22 cellular contexts compared by ENCODE assay signal in genomic region chr5:82447913-82448312, GRCh38.
DNase-seq lines count a peak whose midpoint lies in the region; ATAC-seq lines count a peak whose summit lies in the region.
"Had no signal": no experiment of that assay in that cellular context is flagged by ENCODE, and none has a peak within 500 bp of the region (broad histone marks: within the 10 kb centered on the region; RNA-seq: fewer than 3 reads in every experiment).

No MANE protein-coding gene starts in this region.

- H3K9me3 ChIP-seq in adipocyte (ENCODE audit: control insufficient read depth, low read length), result no peaks in the 10 kb centered on the region
- H3K9me3 ChIP-seq in right cardiac atrium (ENCODE audit: control insufficient read depth, low read length), result no peaks in the 10 kb centered on the region
- H3K9me3 ChIP-seq in skeletal muscle tissue (ENCODE audit: control insufficient read depth in 3 of 3, low read length in 3 of 3), result peaks cover 0 to 2% (median 0%) of the 10 kb centered on the region in 3 donors
- H3K9me3 ChIP-seq: A549, SJSA1 had no signal

- H3K36me3 ChIP-seq in adipocyte (ENCODE audit: control insufficient read depth, insufficient read depth, low read length, severe bottlenecking) (no peaks in the 10 kb centered on the region), skeletal muscle tissue (ENCODE audit: control insufficient read depth in 3 of 3, insufficient read depth in 3 of 3, low read length in 3 of 3) (no peaks in the 10 kb centered on the region)
- H3K36me3 ChIP-seq: BLaER1 treated with 17β-estradiol and CSF1 and Interleukin-3, amounts not matched to agents 10 nM and 100 nM; SJSA1 had no signal

- ATAC-seq in right cardiac atrium (peak; percentile 79 to 89), GM21529 (IDR thresholded peaks at IDR 0.05; ENCODE audit: unreplicated experiment) (no peak), HG02588 (IDR thresholded peaks at IDR 0.05; ENCODE audit: unreplicated experiment) (no peak)
- ATAC-seq: A549, PC-3 had no signal

- H3K4me3 ChIP-seq in adipocyte (ENCODE audit: low read length) (peak overlapping the region; percentile 20), right cardiac atrium (ENCODE audit: low read length) (no peak overlapping the region), skeletal muscle tissue (ENCODE audit: low read length in 3 of 3) (no peak overlapping the region)
- H3K4me3 ChIP-seq: A549; BLaER1 treated with 17β-estradiol and CSF1 and Interleukin-3, amounts not matched to agents 10 nM and 100 nM; GM23248; SJSA1 had no signal

- H3K27me3 ChIP-seq in adipocyte (replicated peaks; ENCODE audit: control insufficient read depth, insufficient read depth, low read length) (no peaks in the 10 kb centered on the region), right cardiac atrium (ENCODE audit: control insufficient read depth, insufficient read depth) (no peaks in the 10 kb centered on the region), skeletal muscle tissue (ENCODE audit: control insufficient read depth in 3 of 3, insufficient read depth in 3 of 3, low read length in 3 of 3) (no peaks in the 10 kb centered on the region)
- H3K27me3 ChIP-seq: BLaER1 treated with 17β-estradiol and CSF1 and Interleukin-3, amounts not matched to agents 10 nM and 100 nM; SJSA1 had no signal

- H3K27ac ChIP-seq in right cardiac atrium (ENCODE audit: low read length) (no peak overlapping the region), skeletal muscle tissue (ENCODE audit: low read depth, low read length) (peak overlapping the region; percentile 58)
- H3K27ac ChIP-seq: A549; BLaER1 treated with 17β-estradiol and CSF1 and Interleukin-3, amounts not matched to agents 10 nM and 100 nM; GM23248; KMS-11; SJSA1 had no signal

- DNase-seq in Daoy (ENCODE audit: low read depth) (peak; percentile 34), adipocyte (ENCODE audit: low read depth) (no peak), right cardiac atrium (no peak), anterior cingulate cortex (lab: John Stamatoyannopoulos, UW) (no peak)
- DNase-seq: AML-193; CD4-positive, alpha-beta T cell; GM23248; H7; IMR-90; MM.1S; NCI-H2029; NCI-H446; NCI-H524 treated with DMSO at 0.1 percent for 48 hours; NCI-H774; PC-3 had no signal

- H3K4me1 ChIP-seq in adipocyte (ENCODE audit: control insufficient read depth, insufficient read depth, low read length) (peaks cover 35% of the 10 kb centered on the region), right cardiac atrium (ENCODE audit: control insufficient read depth, insufficient read depth, low read length) (peaks cover 4% of the 10 kb centered on the region), skeletal muscle tissue (ENCODE audit: control insufficient read depth in 3 of 3, insufficient read depth in 3 of 3, low read length in 3 of 3) (peaks cover 0 to 11% (median 0%) of the 10 kb centered on the region in 3 donors)
- H3K4me1 ChIP-seq: A549; BLaER1 treated with 17β-estradiol and CSF1 and Interleukin-3, amounts not matched to agents 10 nM and 100 nM; SJSA1 had no signal

- intact Hi-C loops in right cardiac atrium (cut with DNase I), result no loop called here

- H3K9ac ChIP-seq in adipocyte (ENCODE audit: low read length) (peak overlapping the region; percentile 74), skeletal muscle tissue (ENCODE audit: low read depth in 1 of 3, low read length in 3 of 3) (no peak overlapping the region)
- H3K9ac ChIP-seq: BLaER1 treated with 17β-estradiol and CSF1 and Interleukin-3, amounts not matched to agents 10 nM and 100 nM; GM23248; KMS-11 had no signal

- 62% methylated on average over 7 of the region's 7 CpGs for WGBS in right cardiac atrium

Comparison
In these comparisons a context has a peak if more than half of its experiments do, and no peak if none do; other contexts are left out.
1. ATAC-seq: peak in right cardiac atrium (2 of 2); none in GM21529 (single experiment) and HG02588 (single experiment).